ENCODE assay signal across 1 cellular context in genomic region chr6:3151705-3152104, GRCh38.
TF ChIP-seq lines count a peak whose summit lies in the region.

No MANE protein-coding gene starts in this region.

TF ChIP-seq in GM23338, 12 proteins besides CTCF, POLR2A, EP300 and RAD21 (continued from another document):
- TF ChIP-seq ZNF462 (CRISPR knock-in tag; IDR thresholded peaks at IDR 0.05): no peak
